ENCODE assay signal across 1 cellular context in genomic region chr1:23673086-23673813, GRCh38.
A peak's percentile ranks its signal among the peaks of the same experiment; 100 is the strongest.
TF ChIP-seq lines count a peak whose summit lies in the region.

No MANE protein-coding gene starts in this region.

TF ChIP-seq in K562, 482 proteins besides CTCF, POLR2A, EP300 and RAD21 (continued from another document and continues in another):
- TF ChIP-seq ZNF592 (IDR thresholded peaks at IDR 0.05): no peak
- no peak for TF ChIP-seq MGA (IDR thresholded peaks at IDR 0.05)
- no peak; the same call in 1 of the 2 replicates for TF ChIP-seq ATF7 (IDR thresholded peaks at IDR 0.05)
- no peak for TF ChIP-seq SMAD2 (IDR thresholded peaks at IDR 0.05; ENCODE audit: low read depth, low read length)
- TF ChIP-seq ZBTB43 (CRISPR knock-in tag; IDR thresholded peaks at IDR 0.05): no peak
- TF ChIP-seq KAT7 (CRISPR knock-in tag; IDR thresholded peaks at IDR 0.05; ENCODE audit: borderline replicate concordance): no peak
- no peak for TF ChIP-seq ZNF75A (CRISPR knock-in tag; IDR thresholded peaks at IDR 0.05)
- TF ChIP-seq MLLT1 (IDR thresholded peaks at IDR 0.05): no peak
- 0 out of 2 replicates have a peak, but pooled peaks have one; percentile 24 for TF ChIP-seq E2F1 (CRISPR knock-in tag; IDR thresholded peaks at IDR 0.05)
- TF ChIP-seq PCBP1 (IDR thresholded peaks at IDR 0.05; ENCODE audit: low read depth, low read length, poor library complexity, severe bottlenecking): no peak
- TF ChIP-seq ZNF280B (CRISPR knock-in tag; IDR thresholded peaks at IDR 0.05): no peak
- TF ChIP-seq MTA3 (IDR thresholded peaks at IDR 0.05; ENCODE audit: borderline replicate concordance): no peak
- no peak for TF ChIP-seq ZBTB2 (IDR thresholded peaks at IDR 0.05)
- no peak for TF ChIP-seq TCF7L2 (IDR thresholded peaks at IDR 0.05; ENCODE audit: low read depth, low read length)
- no peak for TF ChIP-seq SIN3B (IDR thresholded peaks at IDR 0.05; ENCODE audit: low read depth)
- TF ChIP-seq ZNF140 (CRISPR knock-in tag; IDR thresholded peaks at IDR 0.05): no peak
- TF ChIP-seq ZBTB5 (IDR thresholded peaks at IDR 0.05): no peak
- TF ChIP-seq PHF21A (IDR thresholded peaks at IDR 0.05; ENCODE audit: borderline replicate concordance, low read depth): no peak
- TF ChIP-seq CHD1 (IDR thresholded peaks at IDR 0.05; ENCODE audit: low read length): no peak
- no peak for TF ChIP-seq POLR2B (IDR thresholded peaks at IDR 0.05; ENCODE audit: low read depth, partially characterized antibody)
- no peak for TF ChIP-seq IFI16 (CRISPR knock-in tag; IDR thresholded peaks at IDR 0.05)
- TF ChIP-seq ZNF764 (CRISPR knock-in tag; IDR thresholded peaks at IDR 0.05; ENCODE audit: low read depth): no peak
- 0 out of 2 replicates have a peak, but pooled peaks have one; percentile 38 for TF ChIP-seq MAX (CRISPR knock-in tag; IDR thresholded peaks at IDR 0.05)
- no peak for TF ChIP-seq TAF9B (IDR thresholded peaks at IDR 0.05; ENCODE audit: partially characterized antibody)
